ENCODE assay signal across 25 cellular contexts in genomic region chr12:61029516-61029915, GRCh38.
"Had no signal": no experiment of that assay in that cellular context is flagged by ENCODE, and none has a peak within 500 bp of the region (broad histone marks: within the 10 kb centered on the region; RNA-seq: fewer than 3 reads in every experiment).

No MANE protein-coding gene starts in this region.

- H3K27ac ChIP-seq: colonic mucosa, epithelial cell of prostate, esophagus squamous epithelium, gastroesophageal sphincter, heart right ventricle, VCaP had no signal

- H3K36me3 ChIP-seq: colonic mucosa, esophagus squamous epithelium, gastroesophageal sphincter, heart right ventricle had no signal

- H3K27me3 Mint-ChIP-seq: activated CD4-positive, alpha-beta memory T cell treated with anti-CD3 and anti-CD28 coated beads for 36 hours; activated CD4-positive, alpha-beta T cell treated with anti-CD3 and anti-CD28 coated beads for 36 hours; activated CD4-positive, alpha-beta T cell treated with anti-CD3 and anti-CD28 coated beads, Interleukin-2, amount 10 ng/mL, durations not matched to agents 24 days and 14 days; activated naive CD8-positive, alpha-beta T cell; activated T-helper 17 cell treated with anti-CD3 and anti-CD28 coated beads, Interleukin-2, amount 50 U/mL, for 72 hours had no signal

- H3K4me3 Mint-ChIP-seq: activated CD4-positive, alpha-beta memory T cell treated with anti-CD3 and anti-CD28 coated beads for 36 hours; activated CD4-positive, alpha-beta T cell treated with anti-CD3 and anti-CD28 coated beads for 36 hours; activated CD4-positive, alpha-beta T cell treated with anti-CD3 and anti-CD28 coated beads, Interleukin-2, amount 10 ng/mL, durations not matched to agents 24 days and 14 days; activated naive CD8-positive, alpha-beta T cell; activated T-cell treated with anti-CD3 and anti-CD28 coated beads, Interleukin-2, amount 50 U/mL, for 4 hours; activated T-helper 17 cell treated with anti-CD3 and anti-CD28 coated beads, Interleukin-2, amount 50 U/mL, for 72 hours had no signal

- ATAC-seq: activated CD4-positive, alpha-beta T cell treated with anti-CD3 and anti-CD28 coated beads for 36 hours; activated T-cell treated with anti-CD3 and anti-CD28 coated beads, Interleukin-2, amount 50 U/mL, for 4 hours; activated T-helper 17 cell treated with anti-CD3 and anti-CD28 coated beads, Interleukin-2, amount 50 U/mL, for 72 hours; gastroesophageal sphincter; heart right ventricle had no signal

- H3K4me1 Mint-ChIP-seq: activated CD4-positive, alpha-beta T cell treated with anti-CD3 and anti-CD28 coated beads for 36 hours; activated CD4-positive, alpha-beta T cell treated with anti-CD3 and anti-CD28 coated beads, Interleukin-2, amount 10 ng/mL, durations not matched to agents 24 days and 14 days; activated T-helper 17 cell treated with anti-CD3 and anti-CD28 coated beads, Interleukin-2, amount 50 U/mL, for 72 hours had no signal

- H3K27ac Mint-ChIP-seq: activated CD4-positive, alpha-beta memory T cell treated with anti-CD3 and anti-CD28 coated beads for 36 hours; activated CD4-positive, alpha-beta T cell treated with anti-CD3 and anti-CD28 coated beads for 36 hours; activated CD4-positive, alpha-beta T cell treated with anti-CD3 and anti-CD28 coated beads, Interleukin-2, amount 10 ng/mL, durations not matched to agents 24 days and 14 days; activated naive CD8-positive, alpha-beta T cell; activated T-helper 17 cell treated with anti-CD3 and anti-CD28 coated beads, Interleukin-2, amount 50 U/mL, for 72 hours had no signal

- H3K27me3 ChIP-seq: colonic mucosa, esophagus squamous epithelium, gastroesophageal sphincter, heart right ventricle had no signal

- H3K36me3 Mint-ChIP-seq: activated CD4-positive, alpha-beta memory T cell treated with anti-CD3 and anti-CD28 coated beads for 36 hours; activated naive CD8-positive, alpha-beta T cell had no signal

- DNase-seq: activated CD4-positive, alpha-beta memory T cell treated with anti-CD3 and anti-CD28 coated beads for 36 hours; activated CD4-positive, alpha-beta T cell treated with anti-CD3 and anti-CD28 coated beads for 36 hours; activated CD4-positive, alpha-beta T cell treated with anti-CD3 and anti-CD28 coated beads, Interleukin-2, amount 10 ng/mL, durations not matched to agents 24 days and 14 days; activated CD4-positive, CD25-positive, alpha-beta regulatory T cell; activated CD4-positive, CD25-positive, alpha-beta regulatory T cell treated with anti-CD3 and anti-CD28 coated beads, Interleukin-2, amount 50 U/mL, for 72 hours; activated CD8-positive, alpha-beta memory T cell treated with anti-CD3 and anti-CD28 coated beads for 24 hours; activated effector memory CD4-positive, alpha-beta T cell treated with Interleukin-2 at 50 U/mL for 16 hours; activated gamma-delta T cell treated with Interleukin-2 at 50 U/mL for 16 hours; activated naive CD4-positive, alpha-beta T cell treated with anti-CD3 and anti-CD28 coated beads, Interleukin-2, amount 50 U/mL, for 16 hours; activated naive CD4-positive, alpha-beta T cell treated with Interleukin-2 at 50 U/mL for 16 hours; activated T-cell treated with anti-CD3 and anti-CD28 coated beads, Interleukin-2, amount 50 U/mL, for 4 hours; amniotic stem cell; anterior cingulate cortex; caudate nucleus; colonic mucosa; effector CD8-positive, alpha-beta T cell; esophagus squamous epithelium; foreskin melanocyte; heart right ventricle; T-helper 2 cell had no signal

- H3K9me3 ChIP-seq: colonic mucosa had no signal

- H3K4me1 ChIP-seq: colonic mucosa, esophagus squamous epithelium, gastroesophageal sphincter, heart right ventricle had no signal

- H3K9me3 Mint-ChIP-seq: activated CD4-positive, alpha-beta T cell treated with anti-CD3 and anti-CD28 coated beads, Interleukin-2, amount 10 ng/mL, durations not matched to agents 24 days and 14 days had no signal

- H3K4me3 ChIP-seq: colonic mucosa, esophagus squamous epithelium, gastroesophageal sphincter, heart right ventricle had no signal
